ENCODE assay signal across 1 cellular context in the genomic region with DNA sequence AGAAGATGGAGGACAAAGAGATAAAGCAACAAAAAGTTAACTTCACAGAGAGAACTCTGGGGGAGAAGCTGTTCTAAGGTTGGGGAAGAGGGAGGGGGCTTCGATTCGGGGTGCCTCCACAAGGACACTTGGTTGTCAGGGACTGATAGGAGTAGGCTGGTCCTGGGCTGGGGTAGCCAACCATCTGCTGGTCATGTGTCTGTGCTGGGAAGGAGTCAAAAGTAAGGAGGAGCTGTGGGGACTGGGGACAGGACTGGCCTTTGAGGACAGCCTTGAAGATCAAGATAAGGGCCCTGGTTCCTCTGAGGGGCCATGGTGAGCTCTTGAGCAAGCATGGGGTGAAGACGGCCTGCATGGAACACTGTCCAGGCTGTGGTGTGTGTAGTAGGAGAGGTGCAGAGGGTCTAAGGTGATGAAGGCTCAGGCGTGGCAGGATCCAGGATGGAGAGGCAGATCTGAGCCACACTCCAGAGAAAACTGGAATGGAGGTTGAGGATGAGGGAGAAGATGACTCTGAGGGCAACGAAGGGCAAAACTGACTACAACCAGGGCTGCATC.
TF ChIP-seq lines count a peak whose summit lies in the region.

No MANE protein-coding gene starts in this region.

TF ChIP-seq in HepG2, 621 proteins besides CTCF, POLR2A, EP300 and RAD21 (continued from another document):
- no peak for TF ChIP-seq ZFP1 (CRISPR knock-in tag; IDR thresholded peaks at IDR 0.05)
- TF ChIP-seq ZNF776 (CRISPR knock-in tag; IDR thresholded peaks at IDR 0.05), result no peak
- TF ChIP-seq ZNF772 (CRISPR knock-in tag; IDR thresholded peaks at IDR 0.05), result peak; percentile 49; the same call in 1 of the 2 replicates
- no peak for TF ChIP-seq ZNF329 (CRISPR knock-in tag; IDR thresholded peaks at IDR 0.05; ENCODE audit: low read depth)
- TF ChIP-seq, protein P1, sequence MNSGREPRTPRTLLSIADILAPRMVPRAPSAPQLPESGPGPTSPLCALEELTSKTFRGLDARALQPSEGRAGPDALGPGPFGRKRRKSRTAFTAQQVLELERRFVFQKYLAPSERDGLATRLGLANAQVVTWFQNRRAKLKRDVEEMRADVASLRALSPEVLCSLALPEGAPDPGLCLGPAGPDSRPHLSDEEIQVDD (CRISPR knock-in tag; IDR thresholded peaks at IDR 0.05; ENCODE audit: borderline replicate concordance), result 0 out of 2 replicates have a peak, but pooled peaks have one; percentile 54
- TF ChIP-seq DPF2 (CRISPR knock-in tag; IDR thresholded peaks at IDR 0.05; ENCODE audit: borderline replicate concordance, low read depth), result no peak
- no peak for TF ChIP-seq MYNN (CRISPR knock-in tag; IDR thresholded peaks at IDR 0.05; ENCODE audit: low read depth)
- TF ChIP-seq TCF7L2 (IDR thresholded peaks at IDR 0.05; ENCODE audit: low read depth, low read length), result no peak
- no peak for TF ChIP-seq ZC3H13 (CRISPR knock-in tag; IDR thresholded peaks at IDR 0.05)
- TF ChIP-seq ZNF253 (CRISPR knock-in tag; IDR thresholded peaks at IDR 0.05; ENCODE audit: borderline replicate concordance), result 0 out of 2 replicates have a peak, but pooled peaks have one; percentile 56
- no peak for TF ChIP-seq ZNF572 (CRISPR knock-in tag; IDR thresholded peaks at IDR 0.05)
- TF ChIP-seq, protein P2, sequence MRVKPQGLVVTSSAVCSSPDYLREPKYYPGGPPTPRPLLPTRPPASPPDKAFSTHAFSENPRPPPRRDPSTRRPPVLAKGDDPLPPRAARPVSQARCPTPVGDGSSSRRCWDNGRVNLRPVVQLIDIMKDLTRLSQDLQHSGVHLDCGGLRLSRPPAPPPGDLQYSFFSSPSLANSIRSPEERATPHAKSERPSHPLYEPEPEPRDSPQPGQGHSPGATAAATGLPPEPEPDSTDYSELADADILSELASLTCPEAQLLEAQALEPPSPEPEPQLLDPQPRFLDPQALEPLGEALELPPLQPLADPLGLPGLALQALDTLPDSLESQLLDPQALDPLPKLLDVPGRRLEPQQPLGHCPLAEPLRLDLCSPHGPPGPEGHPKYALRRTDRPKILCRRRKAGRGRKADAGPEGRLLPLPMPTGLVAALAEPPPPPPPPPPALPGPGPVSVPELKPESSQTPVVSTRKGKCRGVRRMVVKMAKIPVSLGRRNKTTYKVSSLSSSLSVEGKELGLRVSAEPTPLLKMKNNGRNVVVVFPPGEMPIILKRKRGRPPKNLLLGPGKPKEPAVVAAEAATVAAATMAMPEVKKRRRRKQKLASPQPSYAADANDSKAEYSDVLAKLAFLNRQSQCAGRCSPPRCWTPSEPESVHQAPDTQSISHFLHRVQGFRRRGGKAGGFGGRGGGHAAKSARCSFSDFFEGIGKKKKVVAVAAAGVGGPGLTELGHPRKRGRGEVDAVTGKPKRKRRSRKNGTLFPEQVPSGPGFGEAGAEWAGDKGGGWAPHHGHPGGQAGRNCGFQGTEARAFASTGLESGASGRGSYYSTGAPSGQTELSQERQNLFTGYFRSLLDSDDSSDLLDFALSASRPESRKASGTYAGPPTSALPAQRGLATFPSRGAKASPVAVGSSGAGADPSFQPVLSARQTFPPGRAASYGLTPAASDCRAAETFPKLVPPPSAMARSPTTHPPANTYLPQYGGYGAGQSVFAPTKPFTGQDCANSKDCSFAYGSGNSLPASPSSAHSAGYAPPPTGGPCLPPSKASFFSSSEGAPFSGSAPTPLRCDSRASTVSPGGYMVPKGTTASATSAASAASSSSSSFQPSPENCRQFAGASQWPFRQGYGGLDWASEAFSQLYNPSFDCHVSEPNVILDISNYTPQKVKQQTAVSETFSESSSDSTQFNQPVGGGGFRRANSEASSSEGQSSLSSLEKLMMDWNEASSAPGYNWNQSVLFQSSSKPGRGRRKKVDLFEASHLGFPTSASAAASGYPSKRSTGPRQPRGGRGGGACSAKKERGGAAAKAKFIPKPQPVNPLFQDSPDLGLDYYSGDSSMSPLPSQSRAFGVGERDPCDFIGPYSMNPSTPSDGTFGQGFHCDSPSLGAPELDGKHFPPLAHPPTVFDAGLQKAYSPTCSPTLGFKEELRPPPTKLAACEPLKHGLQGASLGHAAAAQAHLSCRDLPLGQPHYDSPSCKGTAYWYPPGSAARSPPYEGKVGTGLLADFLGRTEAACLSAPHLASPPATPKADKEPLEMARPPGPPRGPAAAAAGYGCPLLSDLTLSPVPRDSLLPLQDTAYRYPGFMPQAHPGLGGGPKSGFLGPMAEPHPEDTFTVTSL (CRISPR knock-in tag; IDR thresholded peaks at IDR 0.05; ENCODE audit: borderline replicate concordance), result no peak
- TF ChIP-seq POLR2G (IDR thresholded peaks at IDR 0.05; ENCODE audit: low read depth, low read length), result no peak
- TF ChIP-seq FOXJ3 (CRISPR knock-in tag; IDR thresholded peaks at IDR 0.05; ENCODE audit: borderline replicate concordance), result no peak
- TF ChIP-seq, protein P3, sequence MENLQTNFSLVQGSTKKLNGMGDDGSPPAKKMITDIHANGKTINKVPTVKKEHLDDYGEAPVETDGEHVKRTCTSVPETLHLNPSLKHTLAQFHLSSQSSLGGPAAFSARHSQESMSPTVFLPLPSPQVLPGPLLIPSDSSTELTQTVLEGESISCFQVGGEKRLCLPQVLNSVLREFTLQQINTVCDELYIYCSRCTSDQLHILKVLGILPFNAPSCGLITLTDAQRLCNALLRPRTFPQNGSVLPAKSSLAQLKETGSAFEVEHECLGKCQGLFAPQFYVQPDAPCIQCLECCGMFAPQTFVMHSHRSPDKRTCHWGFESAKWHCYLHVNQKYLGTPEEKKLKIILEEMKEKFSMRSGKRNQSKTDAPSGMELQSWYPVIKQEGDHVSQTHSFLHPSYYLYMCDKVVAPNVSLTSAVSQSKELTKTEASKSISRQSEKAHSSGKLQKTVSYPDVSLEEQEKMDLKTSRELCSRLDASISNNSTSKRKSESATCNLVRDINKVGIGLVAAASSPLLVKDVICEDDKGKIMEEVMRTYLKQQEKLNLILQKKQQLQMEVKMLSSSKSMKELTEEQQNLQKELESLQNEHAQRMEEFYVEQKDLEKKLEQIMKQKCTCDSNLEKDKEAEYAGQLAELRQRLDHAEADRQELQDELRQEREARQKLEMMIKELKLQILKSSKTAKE (CRISPR knock-in tag; IDR thresholded peaks at IDR 0.05; ENCODE audit: borderline replicate concordance), result no peak
- TF ChIP-seq, protein P4, sequence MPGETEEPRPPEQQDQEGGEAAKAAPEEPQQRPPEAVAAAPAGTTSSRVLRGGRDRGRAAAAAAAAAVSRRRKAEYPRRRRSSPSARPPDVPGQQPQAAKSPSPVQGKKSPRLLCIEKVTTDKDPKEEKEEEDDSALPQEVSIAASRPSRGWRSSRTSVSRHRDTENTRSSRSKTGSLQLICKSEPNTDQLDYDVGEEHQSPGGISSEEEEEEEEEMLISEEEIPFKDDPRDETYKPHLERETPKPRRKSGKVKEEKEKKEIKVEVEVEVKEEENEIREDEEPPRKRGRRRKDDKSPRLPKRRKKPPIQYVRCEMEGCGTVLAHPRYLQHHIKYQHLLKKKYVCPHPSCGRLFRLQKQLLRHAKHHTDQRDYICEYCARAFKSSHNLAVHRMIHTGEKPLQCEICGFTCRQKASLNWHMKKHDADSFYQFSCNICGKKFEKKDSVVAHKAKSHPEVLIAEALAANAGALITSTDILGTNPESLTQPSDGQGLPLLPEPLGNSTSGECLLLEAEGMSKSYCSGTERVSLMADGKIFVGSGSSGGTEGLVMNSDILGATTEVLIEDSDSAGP (CRISPR knock-in tag; IDR thresholded peaks at IDR 0.05; ENCODE audit: borderline replicate concordance), result 0 out of 2 replicates have a peak, but pooled peaks have one; percentile 23
